In genomic region chr4:52198356-52198755, GRCh38 we compare ENCODE assay signal across 14 cellular contexts.
"Had no signal": no experiment of that assay in that cellular context is flagged by ENCODE, and none has a peak within 500 bp of the region (broad histone marks: within the 10 kb centered on the region; RNA-seq: fewer than 3 reads in every experiment).

No MANE protein-coding gene starts in this region.

- H3K9ac ChIP-seq: parathyroid adenoma had no signal

- H3K4me3 ChIP-seq: breast epithelium, lung had no signal

- H3K4me3 Mint-ChIP-seq: activated CD4-positive, alpha-beta T cell treated with anti-CD3 and anti-CD28 coated beads, Interleukin-2, amount 10 ng/mL, durations not matched to agents 24 days and 14 days; activated CD8-positive, alpha-beta T cell treated with anti-CD3 and anti-CD28 coated beads, Interleukin-2, amount 10 ng/mL, durations not matched to agents 7 days and 5 days; activated naive CD4-positive, alpha-beta T cell treated with anti-CD3 and anti-CD28 coated beads for 36 hours; activated T-cell treated with anti-CD3 and anti-CD28 coated beads, Interleukin-2, amount 50 U/mL, for 24 hours; naive B cell; stimulated activated effector memory CD8-positive, alpha-beta T cell treated with anti-CD3 and anti-CD28 coated beads, Interleukin-12 subunit alpha, Interleukin-12 subunit beta, amount 100 ng/mL, for 72 hours; T-cell had no signal

- H3K9me3 ChIP-seq: breast epithelium, neutrophil had no signal

- H3K9me3 Mint-ChIP-seq: activated naive CD4-positive, alpha-beta T cell treated with anti-CD3 and anti-CD28 coated beads for 36 hours; activated T-cell treated with anti-CD3 and anti-CD28 coated beads, Interleukin-2, amount 50 U/mL, for 24 hours had no signal

- DNase-seq: activated CD4-positive, alpha-beta T cell treated with anti-CD3 and anti-CD28 coated beads, Interleukin-2, amount 10 ng/mL, durations not matched to agents 24 days and 14 days; activated CD8-positive, alpha-beta T cell treated with anti-CD3 and anti-CD28 coated beads, Interleukin-2, amount 10 ng/mL, durations not matched to agents 7 days and 5 days; activated naive CD4-positive, alpha-beta T cell treated with anti-CD3 and anti-CD28 coated beads for 36 hours; activated T-cell treated with anti-CD3 and anti-CD28 coated beads, Interleukin-2, amount 50 U/mL, for 24 hours; aorta; cortex of kidney; naive B cell; stimulated activated CD4-positive, alpha-beta T cell treated with anti-CD3 and anti-CD28 coated beads, Interleukin-4, amount 100 ng/mL, for 24 hours; T-cell had no signal

- H3K27ac ChIP-seq: breast epithelium, neutrophil, parathyroid adenoma had no signal

- H3K79me2 ChIP-seq: parathyroid adenoma had no signal

- H3K27me3 ChIP-seq: breast epithelium, neutrophil had no signal

- H3K4me1 ChIP-seq: breast epithelium had no signal

- H3K4me1 Mint-ChIP-seq: activated CD4-positive, alpha-beta T cell treated with anti-CD3 and anti-CD28 coated beads, Interleukin-2, amount 10 ng/mL, durations not matched to agents 24 days and 14 days; stimulated activated effector memory CD8-positive, alpha-beta T cell treated with anti-CD3 and anti-CD28 coated beads, Interleukin-12 subunit alpha, Interleukin-12 subunit beta, amount 100 ng/mL, for 72 hours; T-cell had no signal

- H3K27ac Mint-ChIP-seq: activated CD4-positive, alpha-beta T cell treated with anti-CD3 and anti-CD28 coated beads, Interleukin-2, amount 10 ng/mL, durations not matched to agents 24 days and 14 days; activated CD8-positive, alpha-beta T cell treated with anti-CD3 and anti-CD28 coated beads, Interleukin-2, amount 10 ng/mL, durations not matched to agents 7 days and 5 days; activated naive CD4-positive, alpha-beta T cell treated with anti-CD3 and anti-CD28 coated beads for 36 hours; activated T-cell treated with anti-CD3 and anti-CD28 coated beads, Interleukin-2, amount 50 U/mL, for 24 hours; naive B cell; stimulated activated effector memory CD8-positive, alpha-beta T cell treated with anti-CD3 and anti-CD28 coated beads, Interleukin-12 subunit alpha, Interleukin-12 subunit beta, amount 100 ng/mL, for 72 hours; T-cell had no signal

- H3K27me3 Mint-ChIP-seq: activated CD4-positive, alpha-beta T cell treated with anti-CD3 and anti-CD28 coated beads, Interleukin-2, amount 10 ng/mL, durations not matched to agents 24 days and 14 days; activated T-cell treated with anti-CD3 and anti-CD28 coated beads, Interleukin-2, amount 50 U/mL, for 24 hours; T-cell had no signal

- H3K36me3 ChIP-seq: breast epithelium, neutrophil had no signal

- H3K36me3 Mint-ChIP-seq: naive B cell, T-cell had no signal
